Comparison of ENCODE assay signal across 1 cellular context in genomic region chr11:125902315-125902926, GRCh38.
A peak's percentile ranks its signal among the peaks of the same experiment; 100 is the strongest.
TF ChIP-seq lines count a peak whose summit lies in the region.

No MANE protein-coding gene starts in this region.

TF ChIP-seq in HepG2, 621 proteins besides CTCF, POLR2A, EP300 and RAD21:
- TF ChIP-seq DRAP1 (CRISPR knock-in tag; IDR thresholded peaks at IDR 0.05) (no peak), LBX2 (CRISPR knock-in tag; IDR thresholded peaks at IDR 0.05; ENCODE audit: borderline replicate concordance) (no peak), ZBTB44 (CRISPR knock-in tag; IDR thresholded peaks at IDR 0.05) (no peak), AGO2 (optimal IDR thresholded peaks at IDR 0.05; ENCODE audit: low read depth, low read length) (no peak), SNAPC4 (CRISPR knock-in tag; IDR thresholded peaks at IDR 0.05) (no peak), ZNF205 (CRISPR knock-in tag; IDR thresholded peaks at IDR 0.05) (no peak), ZNF770 (CRISPR knock-in tag; IDR thresholded peaks at IDR 0.05) (peak; percentile 75), LCORL (IDR thresholded peaks at IDR 0.05) (no peak), LCORL (CRISPR knock-in tag; IDR thresholded peaks at IDR 0.05) (0 out of 2 replicates have a peak, but pooled peaks have one; percentile 3), ZNF703 (CRISPR knock-in tag; IDR thresholded peaks at IDR 0.05; ENCODE audit: borderline replicate concordance) (no peak), ZNF768 (CRISPR knock-in tag; IDR thresholded peaks at IDR 0.05) (no peak), THAP7 (CRISPR knock-in tag; IDR thresholded peaks at IDR 0.05) (no peak)
TF ChIP-seq in HepG2: peak in this region for 2.
